8 cellular contexts compared by ENCODE assay signal in genomic region chr10:11424456-11425287, GRCh38.
A peak's percentile ranks its signal among the peaks of the same experiment; 100 is the strongest.
DNase-seq lines count a peak whose midpoint lies in the region; ATAC-seq and TF ChIP-seq lines count a peak whose summit lies in the region.

No MANE protein-coding gene starts in this region.

- DNase-seq in NCI-H1417 (lab: John Stamatoyannopoulos, UW) (peak; percentile 56 to 91 (median 58)), NCI-H1417 treated with DMSO at 0.1 percent for 48 hours (lab: John Stamatoyannopoulos, UW) (no peak), HPDE6-E6E7 (ENCODE audit: extremely low spot score) (peak; percentile 25), SK-MEL-5 (ENCODE audit: low read depth, low spot score) (peak; percentile 66), fibroblast of the conjunctiva (ENCODE audit: low read depth) (peak; percentile 8), osteocyte (ENCODE audit: extremely low spot score, unreplicated experiment) (no peak)

- in situ Hi-C loops in SK-MEL-5 (cut with HindIII; ENCODE audit: low pct_unique_long_range_greater_than_20kb, low sequenced_read_pairs), result no loop called here

- ATAC-seq in GM21786 (IDR thresholded peaks at IDR 0.05; ENCODE audit: unreplicated experiment) (no peak), HG03045 (IDR thresholded peaks at IDR 0.05; ENCODE audit: unreplicated experiment) (no peak)

- H3K9me3 Mint-ChIP-seq in osteocyte (ENCODE audit: unreplicated experiment), result peaks cover 15% of the 10 kb centered on the region

- peak; percentile 92 for TF ChIP-seq CTCF in osteocyte (IDR thresholded peaks at IDR 0.05)

- H3K27ac Mint-ChIP-seq in osteocyte (ENCODE audit: unreplicated experiment), result no peak overlapping the region

- H3K27me3 Mint-ChIP-seq in osteocyte (ENCODE audit: unreplicated experiment), result peaks cover 14% of the 10 kb centered on the region

- peaks cover 2% of the 10 kb centered on the region for H3K4me1 Mint-ChIP-seq in osteocyte (ENCODE audit: unreplicated experiment)

- H3K4me3 Mint-ChIP-seq in osteocyte (ENCODE audit: unreplicated experiment), result no peak overlapping the region

- H3K36me3 Mint-ChIP-seq in osteocyte (ENCODE audit: unreplicated experiment), result no peaks in the 10 kb centered on the region

Comparison
In these comparisons a context has a peak if more than half of its experiments do, and no peak if none do; other contexts are left out.
1. DNase-seq: peak in NCI-H1417 (3 of 3), HPDE6-E6E7 (single experiment), SK-MEL-5 (single experiment) and fibroblast of the conjunctiva (single experiment); none in NCI-H1417 treated with DMSO at 0.1 percent for 48 hours (single experiment) and osteocyte (single experiment).